In the genomic region with DNA sequence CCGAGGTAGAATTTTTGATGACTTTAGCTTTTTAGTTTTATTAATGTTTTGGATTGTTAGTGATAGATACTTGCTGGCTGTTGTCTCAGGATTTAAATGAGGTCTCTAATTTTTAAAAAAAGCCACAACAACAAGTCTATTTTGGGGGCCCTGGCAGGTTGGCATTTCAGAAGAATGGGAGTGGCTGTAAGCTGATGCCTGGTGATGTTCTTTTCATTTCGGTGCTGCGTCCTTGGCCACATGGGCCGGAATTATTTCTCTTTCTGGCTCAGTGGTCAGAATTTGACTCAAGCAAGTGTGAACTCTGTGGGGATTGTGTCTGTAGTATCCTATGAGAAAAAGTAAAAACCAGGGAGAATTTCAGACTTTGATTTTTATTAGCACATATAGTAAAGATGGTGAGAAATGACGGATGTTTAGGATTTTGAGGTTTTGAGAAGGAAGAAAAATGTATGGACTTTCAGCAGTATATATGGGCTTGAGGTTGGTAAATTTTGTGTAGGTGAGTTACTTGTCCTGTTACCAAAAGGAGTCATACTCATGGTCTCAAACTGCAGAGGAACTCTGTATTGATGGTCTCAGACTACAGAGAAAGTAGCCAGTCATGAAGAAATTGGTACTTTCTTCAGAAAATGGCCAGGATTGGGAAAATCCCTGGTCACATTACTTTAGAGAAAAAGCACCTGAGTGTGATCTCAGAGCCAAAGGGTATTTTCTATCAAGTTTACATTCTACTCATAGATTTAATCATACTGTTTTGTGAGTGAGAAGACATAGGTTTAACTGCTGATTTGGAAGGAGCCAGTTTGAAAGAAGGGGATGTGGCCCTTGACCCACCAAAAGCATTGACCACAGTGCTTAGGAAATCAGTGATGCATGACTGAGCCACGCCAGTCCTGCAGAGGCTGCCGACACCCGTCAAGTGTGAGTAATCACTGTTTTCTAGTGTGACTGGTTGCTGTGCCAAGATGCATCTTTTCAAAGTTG, we compare ENCODE assay signal across 8 cellular contexts.
DNase-seq lines count a peak whose midpoint lies in the region; ATAC-seq and TF ChIP-seq lines count a peak whose summit lies in the region.

No MANE protein-coding gene starts in this region.

- H3K4me1 ChIP-seq in breast epithelium (peaks cover 0 to 14% of the 10 kb centered on the region in 2 donors), mucosa of stomach (ENCODE audit: control insufficient read depth, insufficient read depth, low read length) (peaks cover 32% of the 10 kb centered on the region), uterus (peaks cover 13 to 22% of the 10 kb centered on the region in 2 donors)

- H3K36me3 ChIP-seq in breast epithelium (no peaks in the 10 kb centered on the region), mucosa of stomach (ENCODE audit: control insufficient read depth, insufficient read depth, low read length) (peaks cover 9% of the 10 kb centered on the region), uterus (no peaks in the 10 kb centered on the region)

- DNase-seq in DMS53 (lab: John Stamatoyannopoulos, UW) (peak; percentile 40), DMS53 treated with DMSO at 0.1 percent for 48 hours (lab: John Stamatoyannopoulos, UW; ENCODE audit: unreplicated experiment) (no peak), NCI-H69 (lab: John Stamatoyannopoulos, UW) (peak; percentile 53), breast epithelium (ENCODE audit: low spot score in 2 of 2) (no peak), uterus (peak in 1 of 2 donors; percentile 47), SHP77 (lab: John Stamatoyannopoulos, UW) (no peak)

- intact Hi-C loops in breast epithelium (cut with DNase I; ENCODE audit: low total_unique reads) (no loop called here), uterus (cut with DNase I; ENCODE audit: low total_unique reads) (no loop called here)

- H3K4me3 ChIP-seq in breast epithelium, result peak overlapping the region; percentile 28 to 54 (median 40)
- H3K4me3 ChIP-seq in mucosa of stomach (ENCODE audit: low read length), result peak overlapping the region; percentile 89
- peak overlapping the region; percentile 22 to 30 for H3K4me3 ChIP-seq in uterus

- H3K27me3 ChIP-seq in breast epithelium (no peaks in the 10 kb centered on the region), mucosa of stomach (ENCODE audit: control insufficient read depth, insufficient read depth, low read length) (no peaks in the 10 kb centered on the region), uterus (no peaks in the 10 kb centered on the region)

- H3K27ac ChIP-seq in breast epithelium (peak overlapping the region; percentile 80 to 84), uterus (peak overlapping the region; percentile 91 to 93)

- TF ChIP-seq POLR2A in breast epithelium (IDR thresholded peaks at IDR 0.05) (no peak), uterus (IDR thresholded peaks at IDR 0.05) (no peak)

- peak; percentile 50 for ATAC-seq in HG02588 (IDR thresholded peaks at IDR 0.05; ENCODE audit: unreplicated experiment)

- H3K9me3 ChIP-seq in breast epithelium (no peaks in the 10 kb centered on the region), mucosa of stomach (ENCODE audit: control insufficient read depth, low read length) (no peaks in the 10 kb centered on the region), uterus (no peaks in the 10 kb centered on the region)

- H3K9ac ChIP-seq in mucosa of stomach (ENCODE audit: low read length), result peak overlapping the region; percentile 83

- TF ChIP-seq CTCF in breast epithelium (IDR thresholded peaks at IDR 0.05), result no peak
- no peak for TF ChIP-seq CTCF in uterus (IDR thresholded peaks at IDR 0.05)

Comparison
In these comparisons a context has a peak if more than half of its experiments do, and no peak if none do; other contexts are left out.
1. DNase-seq: peak in DMS53 (single experiment) and NCI-H69 (single experiment); none in DMS53 treated with DMSO at 0.1 percent for 48 hours (single experiment), breast epithelium (0 of 2) and SHP77 (0 of 2).
2. H3K4me3 ChIP-seq: peak in every context shown above with its lines; median percentile 89 in mucosa of stomach; 40 in breast epithelium; 26 in uterus.